In genomic region chr10:24324651-24325050, GRCh38 we compare ENCODE assay signal across 30 cellular contexts.
DNase-seq lines count a peak whose midpoint lies in the region; ATAC-seq and TF ChIP-seq lines count a peak whose summit lies in the region.
"Had no signal": no experiment of that assay in that cellular context is flagged by ENCODE, and none has a peak within 500 bp of the region (broad histone marks: within the 10 kb centered on the region; RNA-seq: fewer than 3 reads in every experiment).

No MANE protein-coding gene starts in this region.

- H3K36me3 Mint-ChIP-seq in progenitor cell of endocrine pancreas (ENCODE audit: insufficient read depth) = peaks cover 21% of the 10 kb centered on the region
- H3K36me3 Mint-ChIP-seq: activated CD4-positive, alpha-beta memory T cell treated with anti-CD3 and anti-CD28 coated beads for 36 hours; brain; CD8-positive, alpha-beta memory T cell had no signal

- H3K27me3 Mint-ChIP-seq in progenitor cell of endocrine pancreas = no peaks in the 10 kb centered on the region
- H3K27me3 Mint-ChIP-seq: brain; CD8-positive, alpha-beta memory T cell had no signal

- no peak overlapping the region for H3K4me3 Mint-ChIP-seq in progenitor cell of endocrine pancreas (ENCODE audit: low read depth)
- H3K4me3 Mint-ChIP-seq: activated CD4-positive, alpha-beta memory T cell treated with anti-CD3 and anti-CD28 coated beads for 36 hours; activated naive CD4-positive, alpha-beta T cell treated with anti-CD3 and anti-CD28 coated beads for 36 hours; activated T-helper 1 cell treated with anti-CD3 and anti-CD28 coated beads, Interleukin-12 subunit alpha, Interleukin-12 subunit beta, Interleukin-2, Interleukin-4 antibody, amounts not matched to agents 30 ng/mL and 10 ng/mL and 1 ng/mL, durations not matched to agents 14 hours and 24 hours and 36 hours; brain; CD8-positive, alpha-beta memory T cell; naive thymus-derived CD4-positive, alpha-beta T cell had no signal

- TF ChIP-seq CTCF in WERI-Rb-1 (IDR thresholded peaks at IDR 0.05; ENCODE audit: low read depth, low read length) = no peak
- TF ChIP-seq CTCF in progenitor cell of endocrine pancreas (IDR thresholded peaks at IDR 0.05; ENCODE audit: unreplicated experiment) = no peak
- no peak for TF ChIP-seq CTCF in brain microvascular endothelial cell (IDR thresholded peaks at IDR 0.05; ENCODE audit: low read depth, low read length, missing control alignments)

- peaks cover 23% of the 10 kb centered on the region for H3K4me1 Mint-ChIP-seq in progenitor cell of endocrine pancreas (ENCODE audit: low read depth)
- H3K4me1 Mint-ChIP-seq: CD8-positive, alpha-beta memory T cell; naive thymus-derived CD4-positive, alpha-beta T cell had no signal

- in situ Hi-C loops in brain microvascular endothelial cell (cut with HindIII; ENCODE audit: low pct_ligation_motif_present, low sequenced_read_pairs) = no loop called here

- peak; percentile 18 for ATAC-seq in HG02798 (IDR thresholded peaks at IDR 0.05; ENCODE audit: poor library complexity, unreplicated experiment)
- ATAC-seq: HCT116; naive thymus-derived CD4-positive, alpha-beta T cell; Panc1 had no signal

- peaks cover 6% of the 10 kb centered on the region for H3K9me3 Mint-ChIP-seq in progenitor cell of endocrine pancreas (ENCODE audit: low read depth)

- peaks cover 6% of the 10 kb centered on the region for H3K9me3 ChIP-seq in WERI-Rb-1 (ENCODE audit: severe bottlenecking)
- H3K9me3 ChIP-seq: adrenal gland, BE2C had no signal

- H3K4me3 ChIP-seq in WERI-Rb-1 (ENCODE audit: low read depth, low read length) (no peak overlapping the region), brain microvascular endothelial cell (ENCODE audit: low read depth, low read length) (no peak overlapping the region)
- H3K4me3 ChIP-seq: adrenal gland, left ventricle myocardium inferior, SJCRH30, upper lobe of left lung had no signal

- H3K27ac Mint-ChIP-seq in progenitor cell of endocrine pancreas = peak overlapping the region; percentile 6
- H3K27ac Mint-ChIP-seq: activated CD4-positive, alpha-beta memory T cell treated with anti-CD3 and anti-CD28 coated beads for 36 hours; activated naive CD4-positive, alpha-beta T cell treated with anti-CD3 and anti-CD28 coated beads for 36 hours; activated T-helper 1 cell treated with anti-CD3 and anti-CD28 coated beads, Interleukin-12 subunit alpha, Interleukin-12 subunit beta, Interleukin-2, Interleukin-4 antibody, amounts not matched to agents 30 ng/mL and 10 ng/mL and 1 ng/mL, durations not matched to agents 14 hours and 24 hours and 36 hours; naive thymus-derived CD4-positive, alpha-beta T cell had no signal

- DNase-seq in WERI-Rb-1 (no peak), fibroblast of peridontal ligament (ENCODE audit: extremely low read depth) (peak; percentile 46), progenitor cell of endocrine pancreas (ENCODE audit: low spot score, unreplicated experiment) (no peak), cerebellar nuclear complex (lab: John Stamatoyannopoulos, UW) (no peak), brain microvascular endothelial cell (no peak), HT-29 (ENCODE audit: low spot score) (no peak), NCI-H1092 treated with DMSO at 0.1 percent for 48 hours (lab: John Stamatoyannopoulos, UW) (no peak)
- DNase-seq: ACHN; activated CD4-positive, alpha-beta memory T cell treated with anti-CD3 and anti-CD28 coated beads for 36 hours; activated CD8-positive, alpha-beta memory T cell treated with anti-CD3 and anti-CD28 coated beads, Interleukin-2, amount 50 U/mL, for 4 hours; activated naive CD4-positive, alpha-beta T cell treated with anti-CD3 and anti-CD28 coated beads for 36 hours; BE2C; CD8-positive, alpha-beta memory T cell; effector CD4-positive, alpha-beta T cell; left ventricle myocardium inferior; naive thymus-derived CD4-positive, alpha-beta T cell; NCI-H1694; NCI-H2227 treated with DMSO at 0.1 percent for 48 hours; NCI-H526 treated with DMSO at 0.1 percent for 48 hours; nucleus accumbens; stimulated activated CD4-positive, alpha-beta T cell treated with anti-CD3 and anti-CD28 coated beads, Interleukin-2, amount 100 ng/mL, for 24 hours; T-helper 1 cell; upper lobe of left lung had no signal

- no peaks in the 10 kb centered on the region for H3K36me3 ChIP-seq in WERI-Rb-1
- H3K36me3 ChIP-seq in brain microvascular endothelial cell (replicated peaks) = no peaks in the 10 kb centered on the region
- H3K36me3 ChIP-seq: adrenal gland, BE2C, upper lobe of left lung had no signal

- peak overlapping the region; percentile 88 for H3K27ac ChIP-seq in WERI-Rb-1
- H3K27ac ChIP-seq in brain microvascular endothelial cell = no peak overlapping the region
- H3K27ac ChIP-seq: left ventricle myocardium inferior, SJCRH30 had no signal

- H3K27me3 ChIP-seq in WERI-Rb-1 (ENCODE audit: insufficient read depth, low read depth, severe bottlenecking) = no peaks in the 10 kb centered on the region
- H3K27me3 ChIP-seq in brain microvascular endothelial cell (replicated peaks) = no peaks in the 10 kb centered on the region
- H3K27me3 ChIP-seq: adrenal gland, BE2C, SJCRH30, upper lobe of left lung had no signal
